Comparison of ENCODE assay signal across 18 cellular contexts in the genomic region with DNA sequence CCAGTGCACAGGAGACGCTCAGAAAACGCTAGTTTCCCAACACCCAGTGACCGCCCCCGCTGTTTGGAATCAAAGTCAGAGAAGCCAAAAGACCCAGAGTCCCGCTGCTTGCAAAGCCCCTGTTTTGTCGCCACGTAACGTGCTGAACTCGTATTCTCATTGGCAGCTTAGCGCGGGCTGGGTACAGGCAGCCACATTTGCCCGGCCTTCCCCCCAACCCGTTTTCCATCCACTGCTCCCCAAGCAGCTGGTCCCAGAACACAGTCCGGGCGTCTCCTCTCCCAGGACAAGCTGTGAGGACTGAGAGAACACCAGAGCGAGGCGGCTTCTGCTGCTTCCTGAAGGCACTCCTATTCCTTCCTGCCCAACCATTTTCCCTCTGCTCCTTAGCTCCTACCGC. TPM values are rescaled to one million over a fixed set of nuclear protein-coding genes. Genes with fewer than 3 reads are reported as not detected.
DNase-seq lines count a peak whose midpoint lies in the region; ATAC-seq and TF ChIP-seq lines count a peak whose summit lies in the region.
"Had no signal": no experiment of that assay in that cellular context is flagged by ENCODE, and none has a peak within 500 bp of the region (broad histone marks: within the 10 kb centered on the region; RNA-seq: fewer than 3 reads in every experiment).

No MANE protein-coding gene starts in this region.

- H3K36me3 ChIP-seq in mesenchymal stem cell (ENCODE audit: control insufficient read depth in 1 of 2, insufficient read depth in 2 of 2, low read depth in 1 of 2, low read length in 2 of 2): no peaks in the 10 kb centered on the region
- H3K36me3 ChIP-seq in skeletal muscle satellite cell (ENCODE audit: insufficient read depth, low read length): no peaks in the 10 kb centered on the region
- H3K36me3 ChIP-seq: HAP-1, SJSA1 had no signal

- H3K4me2 ChIP-seq in mesenchymal stem cell (ENCODE audit: low read length, poor library complexity, severe bottlenecking): no peak overlapping the region
- peak overlapping the region; percentile 14 for H3K4me2 ChIP-seq in skeletal muscle satellite cell (ENCODE audit: low read length)
- H3K4me2 ChIP-seq: KMS-11, PC-9 had no signal

- H3K4me1 ChIP-seq in mesenchymal stem cell (ENCODE audit: control insufficient read depth, insufficient read depth, low read depth, low read length) (peaks cover 18% of the 10 kb centered on the region), skeletal muscle satellite cell (ENCODE audit: control insufficient read depth, insufficient read depth, low read length) (no peaks in the 10 kb centered on the region)
- H3K4me1 ChIP-seq: HAP-1, SJSA1 had no signal

- no peak overlapping the region for H3K4ac ChIP-seq in mesenchymal stem cell (ENCODE audit: low read depth in 1 of 2, low read length in 2 of 2)

- no peak overlapping the region for H3K27ac ChIP-seq in mesenchymal stem cell (ENCODE audit: low read length, poor library complexity, severe bottlenecking)
- H3K27ac ChIP-seq: C4-2B, KMS-11, PC-9, SJSA1 had no signal

- H3K36me3 Mint-ChIP-seq in WTC11: peaks cover 13% of the 10 kb centered on the region

- peak; percentile 26; the same call in 1 of the 2 replicates for ATAC-seq in WTC11
- no peak for ATAC-seq in HG03135 (IDR thresholded peaks at IDR 0.05; ENCODE audit: unreplicated experiment)

- no peak overlapping the region for H3K14ac ChIP-seq in mesenchymal stem cell (ENCODE audit: low read length in 2 of 2)

- H3K4me3 ChIP-seq in mesenchymal stem cell (ENCODE audit: insufficient read depth in 1 of 2, low read depth in 1 of 2, low read length in 2 of 2) (no peak overlapping the region), skeletal muscle satellite cell (ENCODE audit: low read length) (no peak overlapping the region)
- H3K4me3 ChIP-seq: HAP-1, PC-9, SJSA1 had no signal

- no peak overlapping the region for H3K23ac ChIP-seq in mesenchymal stem cell (ENCODE audit: low read length in 2 of 2)

- H4K8ac ChIP-seq in mesenchymal stem cell (ENCODE audit: low read length): no peak overlapping the region

- H3K27me3 Mint-ChIP-seq in WTC11 (ENCODE audit: low read depth): no peaks in the 10 kb centered on the region; the same call in 1 of the 2 replicates

- in situ Hi-C loops in G401 (cut with HindIII; ENCODE audit: low sequenced_read_pairs): no loop called here

- H3K27me3 ChIP-seq in mesenchymal stem cell (ENCODE audit: control insufficient read depth in 1 of 2, insufficient read depth in 1 of 2, low read length in 2 of 2) (peaks cover 3 to 37% of the 10 kb centered on the region in 2 experiments), skeletal muscle satellite cell (ENCODE audit: control insufficient read depth, insufficient read depth, low read length) (peaks cover 19% of the 10 kb centered on the region)
- H3K27me3 ChIP-seq: SJSA1 had no signal

- whole genome bisulfite sequencing in mesenchymal stem cell: 70% methylated on average over 18 of the region's 18 CpGs

- CTCF ChIA-PET in WTC11 (lab: Charles Lee): interaction anchor here (0.7 to 1.7 kb wide), 9 partner anchors 10 to 173 kb away, joined by 3 to 22 read pairs (median 5); no protein-coding TSS in a partner anchor

- no peak overlapping the region for H2BK12ac ChIP-seq in mesenchymal stem cell (ENCODE audit: low read length in 2 of 2)

- no peak overlapping the region for H2BK5ac ChIP-seq in mesenchymal stem cell (ENCODE audit: low read depth, low read length, poor library complexity, severe bottlenecking)

- POLR2A ChIA-PET in WTC11 (lab: Charles Lee): no interaction called here

- peak overlapping the region; percentile 77 for H2AK5ac ChIP-seq in mesenchymal stem cell (ENCODE audit: low read length, severe bottlenecking)

- H2BK15ac ChIP-seq in mesenchymal stem cell (ENCODE audit: low read depth, poor library complexity, severe bottlenecking): no peak overlapping the region

- no peak overlapping the region for H4K91ac ChIP-seq in mesenchymal stem cell (ENCODE audit: low read length)

- H2AFZ ChIP-seq in mesenchymal stem cell (ENCODE audit: low read depth, low read length): no peak overlapping the region
- H2AFZ ChIP-seq: PC-9 had no signal

- H3K9me3 Mint-ChIP-seq in WTC11: peaks cover 20% of the 10 kb centered on the region

- no peak overlapping the region for H2BK120ac ChIP-seq in mesenchymal stem cell (ENCODE audit: low read depth, low read length)

- H3K9me3 ChIP-seq in mesenchymal stem cell (ENCODE audit: control insufficient read depth, low read length) (peaks cover 11% of the 10 kb centered on the region), skeletal muscle satellite cell (replicated peaks; ENCODE audit: low read length) (no peaks in the 10 kb centered on the region)
- H3K9me3 ChIP-seq: HAP-1, SJSA1 had no signal

- no peak for TF ChIP-seq CTCF in WTC11 (IDR thresholded peaks at IDR 0.05)

- H3K9ac ChIP-seq in mesenchymal stem cell (ENCODE audit: low read length) (no peak overlapping the region), skeletal muscle satellite cell (ENCODE audit: low read depth, low read length) (no peak overlapping the region)
- H3K9ac ChIP-seq: KMS-11 had no signal

- DNase-seq in G401 (ENCODE audit: low spot score): peak; percentile 33
- no peak for DNase-seq in WTC11 (ENCODE audit: low spot score)
- no peak for DNase-seq in mesenchymal stem cell
- DNase-seq in activated CD4-positive, CD25-positive, alpha-beta regulatory T cell (lab: John Stamatoyannopoulos, UW): no peak
- DNase-seq in NCI-H1930 (lab: John Stamatoyannopoulos, UW): no peak
- DNase-seq: DMS 273 treated with DMSO at 0.1 percent for 48 hours, NCI-H1048, NCI-H1436 treated with DMSO at 0.1 percent for 48 hours, NCI-H2081, NCI-H510A treated with DMSO at 0.1 percent for 48 hours, PC-9 had no signal

- H3K79me1 ChIP-seq in mesenchymal stem cell (replicated peaks; ENCODE audit: low read length, poor library complexity, severe bottlenecking): no peaks in the 10 kb centered on the region

- H3K27ac Mint-ChIP-seq in WTC11: no peak overlapping the region

- peaks cover 11% of the 10 kb centered on the region; the same call in 1 of the 2 replicates for H3K4me1 Mint-ChIP-seq in WTC11

- H3K4me3 Mint-ChIP-seq in WTC11: no peak overlapping the region

- H3K18ac ChIP-seq in mesenchymal stem cell (ENCODE audit: low read depth in 1 of 2, low read length in 2 of 2): no peak overlapping the region

TF ChIP-seq in WTC11, 78 proteins besides CTCF, POLR2A, EP300 and RAD21:
- TF ChIP-seq IRF1 (CRISPR knock-in tag; IDR thresholded peaks at IDR 0.05): no peak

RNA-seq across cellular contexts. Expression of gene RASGRF1, which starts 54.8 kb away (rescaled TPM):
- 0.12 and 1.6 TPM in 2 replicates for total RNA-seq in G401 (2014; rRNA removed; shearing (Covaris generic))
- total RNA-seq in WTC11 (2021): 0.85 to 0.99 TPM (median 0.89 TPM) in 3 replicates
- 1.9 TPM for polyA plus RNA-seq in mesenchymal stem cell (2013, experiment 1 of 2)
- polyA plus RNA-seq in mesenchymal stem cell (2013, experiment 2 of 2): 1.8 TPM
- not detected in 2 replicates for total RNA-seq in skeletal muscle satellite cell (2012; rRNA removed)
- total RNA-seq: Daoy had no signal
